ENCODE assay signal across 19 cellular contexts in the genomic region with DNA sequence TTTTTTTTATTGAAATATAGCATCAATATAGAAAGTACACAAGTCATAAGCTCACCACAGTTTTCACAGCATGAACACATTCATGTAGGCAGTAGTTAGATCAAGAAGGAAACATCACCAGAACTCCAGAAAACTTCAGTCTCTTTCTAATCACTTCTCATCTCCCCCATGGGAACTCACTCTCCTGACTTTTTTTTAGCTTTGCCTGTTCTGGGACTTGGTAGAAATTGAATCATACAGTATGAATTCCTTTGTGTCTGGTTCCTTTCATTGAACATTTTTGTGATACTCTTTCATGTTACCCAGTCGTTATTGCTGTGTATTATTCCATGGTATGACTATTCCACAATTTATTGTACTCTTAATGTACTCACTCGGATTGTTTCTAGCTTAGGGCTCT.
DNase-seq lines count a peak whose midpoint lies in the region; ATAC-seq, FAIRE-seq and TF ChIP-seq lines count a peak whose summit lies in the region.
"Had no signal": no experiment of that assay in that cellular context is flagged by ENCODE, and none has a peak within 500 bp of the region (broad histone marks: within the 10 kb centered on the region; RNA-seq: fewer than 3 reads in every experiment).

No MANE protein-coding gene starts in this region.

- H3K27ac ChIP-seq in BLaER1 (no peak overlapping the region), PC-9 (peak overlapping the region; percentile 81), ectodermal cell (ENCODE audit: insufficient read depth, low read depth, low read length, poor library complexity, severe bottlenecking) (peak overlapping the region; percentile 30)
- H3K27ac ChIP-seq: transverse colon had no signal

- H3K4me2 ChIP-seq in BLaER1 (peak overlapping the region; percentile 25; the same call in 1 of the 2 replicates), PC-9 (peak overlapping the region; percentile 66)

- H3K27me3 ChIP-seq in BLaER1: no peaks in the 10 kb centered on the region
- H3K27me3 ChIP-seq in PC-9 (ENCODE audit: insufficient read depth, low read depth): no peaks in the 10 kb centered on the region
- H3K27me3 ChIP-seq in ectodermal cell (ENCODE audit: control insufficient read depth, insufficient read depth, low read length, poor library complexity, severe bottlenecking): no peaks in the 10 kb centered on the region
- H3K27me3 ChIP-seq in neuron (ENCODE audit: insufficient read depth, low read length): no peaks in the 10 kb centered on the region
- H3K27me3 ChIP-seq: transverse colon had no signal

- 100% methylated on average over 1 of the region's 2 CpGs for WGBS in ectodermal cell, 2 experiments

- H3F3A ChIP-seq in PC-9 (ENCODE audit: insufficient read depth, low read depth): peaks cover 8% of the 10 kb centered on the region; the same call in 1 of the 2 replicates

- intact Hi-C loops in PC-9 (cut with micrococcal nuclease; ENCODE audit: unreplicated experiment): loop anchor here (10.0 kb wide), 1 partner anchor 82 kb away; no protein-coding TSS in a partner anchor

- no peak for DNase-seq in PC-9
- DNase-seq in C1 segment of cervical spinal cord (lab: John Stamatoyannopoulos, UW): no peak
- no peak for DNase-seq in frontal cortex (ENCODE audit: low spot score in 2 of 2)
- DNase-seq: activated naive CD4-positive, alpha-beta T cell treated with anti-CD3 and anti-CD28 coated beads for 36 hours; DMS 273 treated with DMSO at 0.1 percent for 48 hours; erythroblast; left cardiac atrium; natural killer cell; NCI-H2029; NCI-H524 treated with DMSO at 0.1 percent for 48 hours; OCI-M1; stimulated activated CD4-positive, alpha-beta T cell treated with anti-CD3 and anti-CD28 coated beads, Interleukin-4, amount 100 ng/mL, for 24 hours; transverse colon had no signal

- H3K9ac ChIP-seq in BLaER1: no peak overlapping the region

- ATAC-seq in GM19328 (IDR thresholded peaks at IDR 0.05; ENCODE audit: unreplicated experiment) (no peak), HG03025 (IDR thresholded peaks at IDR 0.05; ENCODE audit: low FRiP score, unreplicated experiment) (no peak)
- ATAC-seq: natural killer cell had no signal

- POLR2A ChIA-PET in PC-9 (lab: Charles Lee; ENCODE audit: unreplicated experiment): interaction anchor here (0.6 kb wide), 1 partner anchor 1126 kb away, joined by 3 read pairs; no protein-coding TSS in a partner anchor

- TF ChIP-seq CTCF in PC-9 (conservative IDR thresholded peaks at IDR 0.05): no peak

- H3K4me3 ChIP-seq in BLaER1 (no peak overlapping the region), PC-9 (no peak overlapping the region), ectodermal cell (ENCODE audit: insufficient read depth, low read depth, low read length) (no peak overlapping the region), neuron (ENCODE audit: low read length) (no peak overlapping the region)
- H3K4me3 ChIP-seq: transverse colon had no signal

- no peaks in the 10 kb centered on the region for H3K9me2 ChIP-seq in PC-9 (ENCODE audit: insufficient read depth)

- H4K20me1 ChIP-seq in BLaER1 (no peaks in the 10 kb centered on the region), PC-9 (ENCODE audit: insufficient read depth) (no peaks in the 10 kb centered on the region)

- CTCF ChIA-PET in PC-9 (lab: Charles Lee): no interaction called here

- FAIRE-seq in frontal cortex (lab: Jason Lieb, UNC): no peak
- FAIRE-seq: HTR-8/SVneo had no signal

- H3K36me3 ChIP-seq in BLaER1 (peaks cover 19% of the 10 kb centered on the region), PC-9 (ENCODE audit: low read depth) (no peaks in the 10 kb centered on the region), ectodermal cell (ENCODE audit: control insufficient read depth, insufficient read depth, low read length) (no peaks in the 10 kb centered on the region), neuron (ENCODE audit: insufficient read depth, low read length) (no peaks in the 10 kb centered on the region)
- H3K36me3 ChIP-seq: transverse colon had no signal

- no peaks in the 10 kb centered on the region for H3K9me3 ChIP-seq in BLaER1
- H3K9me3 ChIP-seq in PC-9 (ENCODE audit: insufficient read depth, low read depth): no peaks in the 10 kb centered on the region
- H3K9me3 ChIP-seq in ectodermal cell (ENCODE audit: control insufficient read depth, low read length): no peaks in the 10 kb centered on the region
- H3K9me3 ChIP-seq in neuron (ENCODE audit: low read length): no peaks in the 10 kb centered on the region
- H3K9me3 ChIP-seq: transverse colon had no signal

- H3K4me1 ChIP-seq in BLaER1 (peaks cover 8% of the 10 kb centered on the region), PC-9 (replicated peaks; ENCODE audit: insufficient read depth) (peaks cover 38% of the 10 kb centered on the region), ectodermal cell (ENCODE audit: control insufficient read depth, insufficient read depth, low read length) (peaks cover 7% of the 10 kb centered on the region), neuron (ENCODE audit: insufficient read depth, low read length) (peaks cover 14% of the 10 kb centered on the region)

- BruUV-seq in PC-9 (replicated peaks; lab: Mats Ljungman, UMichigan): no TSS peak

- H3K79me2 ChIP-seq in PC-9 (ENCODE audit: low read depth): no peaks in the 10 kb centered on the region

- H2AFZ ChIP-seq in PC-9: no peak overlapping the region
- peak overlapping the region; percentile 51 for H2AFZ ChIP-seq in neuron (ENCODE audit: low read depth, low read length)
